ENCODE assay signal across 8 cellular contexts in genomic region chr21:44913425-44914175, GRCh38. TPM values are rescaled to one million over a fixed set of nuclear protein-coding genes. Genes with fewer than 3 reads are reported as not detected.
DNase-seq lines count a peak whose midpoint lies in the region; ATAC-seq and TF ChIP-seq lines count a peak whose summit lies in the region.
"Had no signal": no experiment of that assay in that cellular context is flagged by ENCODE, and none has a peak within 500 bp of the region (broad histone marks: within the 10 kb centered on the region; RNA-seq: fewer than 3 reads in every experiment).

No MANE protein-coding gene starts in this region.

- H3K27me3 ChIP-seq in CD4-positive, alpha-beta T cell (ENCODE audit: control insufficient read depth, insufficient read depth, low read length), result no peaks in the 10 kb centered on the region
- H3K27me3 ChIP-seq in HL-60 (ENCODE audit: insufficient read depth, poor library complexity, severe bottlenecking), result no peaks in the 10 kb centered on the region

- peak overlapping the region; percentile 21 for H3K4me3 ChIP-seq in HL-60 (replicated peaks; ENCODE audit: insufficient read depth, low read length)

- H3K27me3 Mint-ChIP-seq in CD4-positive, alpha-beta T cell, result no peaks in the 10 kb centered on the region
- H3K27me3 Mint-ChIP-seq in activated naive CD8-positive, alpha-beta T cell treated with anti-CD3 and anti-CD28 coated beads for 36 hours, result no peaks in the 10 kb centered on the region
- H3K27me3 Mint-ChIP-seq in natural killer cell (ENCODE audit: low read depth in 2 of 2), result no peaks in the 10 kb centered on the region

- intact Hi-C loops in CD4-positive, alpha-beta T cell (cut with DNase I, micrococcal nuclease), result loop anchor here in 1 of 2 experiments (5.0 kb wide), 2 partner anchors 41 to 111 kb away; partner anchors contain the start of genes PTTG1IP and UBE2G2
- intact Hi-C loops in natural killer cell (cut with micrococcal nuclease), result loop anchor here (2.0 to 5.0 kb wide), 3 partner anchors 17 to 111 kb away; partner anchors contain the start of gene UBE2G2

- no peak for ATAC-seq in CD4-positive, alpha-beta T cell (ENCODE audit: poor library complexity)
- ATAC-seq in natural killer cell (no peak), GM18517 (IDR thresholded peaks at IDR 0.05; ENCODE audit: unreplicated experiment) (no peak)

- H3K27ac Mint-ChIP-seq in CD4-positive, alpha-beta T cell, result peak overlapping the region; percentile 96
- H3K27ac Mint-ChIP-seq in activated naive CD8-positive, alpha-beta T cell treated with anti-CD3 and anti-CD28 coated beads for 36 hours, result peak overlapping the region; percentile 85
- H3K27ac Mint-ChIP-seq in natural killer cell, result peak overlapping the region; percentile 92 to 98

- CTCF ChIA-PET in CD4-positive, alpha-beta T cell (lab: Charles Lee), result interaction anchor here (1.2 to 4.8 kb wide), 4 partner anchors 14 to 112 kb away, joined by 3 to 24 read pairs (median 6); partner anchors contain the start of gene UBE2G2

- H3K9me3 Mint-ChIP-seq in CD4-positive, alpha-beta T cell, result no peaks in the 10 kb centered on the region
- H3K9me3 Mint-ChIP-seq in activated naive CD8-positive, alpha-beta T cell treated with anti-CD3 and anti-CD28 coated beads for 36 hours, result no peaks in the 10 kb centered on the region
- H3K9me3 Mint-ChIP-seq in natural killer cell, result no peaks in the 10 kb centered on the region

- peak overlapping the region; percentile 76 for H3K27ac ChIP-seq in CD4-positive, alpha-beta T cell (ENCODE audit: low read depth, low read length)
- peak overlapping the region; percentile 86 for H3K27ac ChIP-seq in HL-60 (replicated peaks)

- peaks cover 84% of the 10 kb centered on the region for H3K4me1 Mint-ChIP-seq in CD4-positive, alpha-beta T cell (ENCODE audit: low read depth)
- peaks cover 79% of the 10 kb centered on the region for H3K4me1 Mint-ChIP-seq in activated naive CD8-positive, alpha-beta T cell treated with anti-CD3 and anti-CD28 coated beads for 36 hours
- peaks cover 82 to 95% of the 10 kb centered on the region in 2 donors for H3K4me1 Mint-ChIP-seq in natural killer cell

- no peak for TF ChIP-seq CTCF in CD4-positive, alpha-beta T cell (IDR thresholded peaks at IDR 0.05)
- TF ChIP-seq CTCF in HL-60 (IDR thresholded peaks at IDR 0.05; ENCODE audit: insufficient read depth, low read length) (no peak), natural killer cell (IDR thresholded peaks at IDR 0.05) (no peak)

- no peak for DNase-seq in CD4-positive, alpha-beta T cell
- no peak for DNase-seq in HL-60 (ENCODE audit: low read depth in 1 of 2, low spot score in 1 of 2)
- no peak for DNase-seq in activated naive CD8-positive, alpha-beta T cell treated with anti-CD3 and anti-CD28 coated beads for 36 hours
- no peak for DNase-seq in natural killer cell
- no peak for DNase-seq in 8988T
- no peak for DNase-seq in islet precursor cell
- DNase-seq: NCI-H2171 had no signal

- H3K9me3 ChIP-seq in CD4-positive, alpha-beta T cell (ENCODE audit: control insufficient read depth, low read length), result no peaks in the 10 kb centered on the region

- H3K36me3 Mint-ChIP-seq in CD4-positive, alpha-beta T cell (ENCODE audit: low read depth), result peaks cover 49% of the 10 kb centered on the region
- peaks cover 24% of the 10 kb centered on the region for H3K36me3 Mint-ChIP-seq in activated naive CD8-positive, alpha-beta T cell treated with anti-CD3 and anti-CD28 coated beads for 36 hours
- H3K36me3 Mint-ChIP-seq in natural killer cell, result no peaks in the 10 kb centered on the region

- POLR2A ChIA-PET in CD4-positive, alpha-beta T cell (lab: Charles Lee), result interaction anchor here (0.6 to 10.8 kb wide), 13 partner anchors 11 to 830 kb away, joined by 3 to 362 read pairs (median 4); partner anchors contain the start of genes PTTG1IP, SLX9 and UBE2G2

- H3K4me3 Mint-ChIP-seq in CD4-positive, alpha-beta T cell, result peak overlapping the region; percentile 93
- peak overlapping the region; percentile 84 for H3K4me3 Mint-ChIP-seq in activated naive CD8-positive, alpha-beta T cell treated with anti-CD3 and anti-CD28 coated beads for 36 hours
- H3K4me3 Mint-ChIP-seq in natural killer cell, result peak overlapping the region; percentile 92

RNA-seq across cellular contexts. Expression of gene ITGB2, which starts 7.1 kb away (rescaled TPM):
- 100 to 1,000 TPM; 283 to 284 TPM for total RNA-seq in CD4-positive, alpha-beta T cell
- total RNA-seq in activated naive CD8-positive, alpha-beta T cell treated with anti-CD3 and anti-CD28 coated beads for 36 hours, result 100 to 1,000 TPM; 223 to 234 TPM
- 1,000 to 10,000 TPM; 1,223 to 1,393 (median 1,250) TPM for total RNA-seq in natural killer cell

RNA-seq across cellular contexts. Expression of gene SLX9, which starts 26.2 kb away (rescaled TPM):
- total RNA-seq in CD4-positive, alpha-beta T cell, result 1 to 10 TPM; 7.7 to 9.1 TPM
- 10 to 100 TPM; 85.9 to 93.6 TPM for total RNA-seq in activated naive CD8-positive, alpha-beta T cell treated with anti-CD3 and anti-CD28 coated beads for 36 hours
- 10 to 100 TPM; 12.8 to 22.9 (median 20.0) TPM for total RNA-seq in natural killer cell

RNA-seq across cellular contexts. Expression of gene PTTG1IP, which starts 40.1 kb away (rescaled TPM):
- 10 to 100 TPM; 99.0 to 99.5 TPM for total RNA-seq in CD4-positive, alpha-beta T cell
- 10 to 100 TPM; 40.3 to 44.7 TPM for total RNA-seq in activated naive CD8-positive, alpha-beta T cell treated with anti-CD3 and anti-CD28 coated beads for 36 hours
- total RNA-seq in natural killer cell, result 100 to 1,000 TPM in 2 of 3 donors, 10 to 100 TPM in 1; 96.8 to 144 (median 126) TPM

Comparison
In these comparisons a context has a peak if more than half of its experiments do, and no peak if none do; other contexts are left out.
1. RNA of gene ITGB2, which starts 7.1 kb away (total RNA-seq): 1,223 to 1,393 TPM in natural killer cell; 283 to 284 TPM in CD4-positive, alpha-beta T cell and 223 to 234 TPM in activated naive CD8-positive, alpha-beta T cell treated with anti-CD3 and anti-CD28 coated beads for 36 hours; every median in the first group is over 4 times any median in the second.
2. Peak in every context shown above with its lines, with median percentiles within 50 percentile points of each other: H3K27ac Mint-ChIP-seq and H3K4me3 Mint-ChIP-seq.